ENCODE assay signal across 23 cellular contexts in genomic region chr6:155165029-155165710, GRCh38.
"Had no signal": no experiment of that assay in that cellular context is flagged by ENCODE, and none has a peak within 500 bp of the region (broad histone marks: within the 10 kb centered on the region; RNA-seq: fewer than 3 reads in every experiment).

No MANE protein-coding gene starts in this region.

- H3K9me3 Mint-ChIP-seq: immature natural killer cell had no signal

- H3K27me3 ChIP-seq: esophagus muscularis mucosa, hepatocyte, left lung, upper lobe of left lung had no signal

- H3K4me3 ChIP-seq: esophagus muscularis mucosa, hepatocyte, left lung, lung, thoracic aorta, upper lobe of left lung had no signal

- H2AFZ ChIP-seq: hepatocyte had no signal

- H3K27ac ChIP-seq: esophagus muscularis mucosa, hepatocyte, left lung, thoracic aorta, upper lobe of left lung, WERI-Rb-1 had no signal

- ATAC-seq: left lung; naive thymus-derived CD4-positive, alpha-beta T cell; stimulated activated naive B cell treated with anti-CD40 and anti-IgM and Interleukin-4, amounts not matched to agents 10 μg/mL and 1 μg/mL and 100 μg/mL, for 72 hours had no signal

- DNase-seq: activated CD4-positive, alpha-beta memory T cell treated with anti-CD3 and anti-CD28 coated beads for 36 hours; activated CD4-positive, alpha-beta T cell treated with anti-CD3 and anti-CD28 coated beads for 1 hour; activated gamma-delta T cell; activated naive CD4-positive, alpha-beta T cell treated with anti-CD3 and anti-CD28 coated beads, Interleukin-2, amount 50 U/mL, for 16 hours; aorta; dermis blood vessel endothelial cell; effector CD8-positive, alpha-beta T cell; glutamatergic neuron; immature natural killer cell; kidney glomerular epithelial cell; left lung; naive thymus-derived CD4-positive, alpha-beta T cell; stimulated activated CD4-positive, alpha-beta T cell treated with anti-CD3 and anti-CD28 coated beads, Interleukin-2, amount 100 ng/mL, for 48 hours; stimulated activated CD8-positive, alpha-beta memory T cell treated with anti-CD3 and anti-CD28 coated beads, Interleukin-4, amount 100 ng/mL, for 48 hours; stimulated activated naive B cell treated with anti-CD40 and anti-IgM and Interleukin-4, amounts not matched to agents 10 μg/mL and 1 μg/mL and 100 μg/mL, for 72 hours; upper lobe of left lung; WERI-Rb-1 had no signal

- H3K4me3 Mint-ChIP-seq: activated CD4-positive, alpha-beta memory T cell treated with anti-CD3 and anti-CD28 coated beads for 36 hours; brain; immature natural killer cell; naive thymus-derived CD4-positive, alpha-beta T cell; stimulated activated naive B cell treated with anti-CD40 and anti-IgM and Interleukin-4, amounts not matched to agents 10 μg/mL and 1 μg/mL and 100 μg/mL, for 72 hours had no signal

- H3K9me3 ChIP-seq: esophagus muscularis mucosa, left lung, thoracic aorta, upper lobe of left lung had no signal

- H3K4me1 Mint-ChIP-seq: immature natural killer cell had no signal

- H3K36me3 ChIP-seq: left lung, upper lobe of left lung had no signal

- H3K4me1 ChIP-seq: left lung, upper lobe of left lung had no signal

- H3K27me3 Mint-ChIP-seq: activated CD4-positive, alpha-beta memory T cell treated with anti-CD3 and anti-CD28 coated beads for 36 hours; brain; naive thymus-derived CD4-positive, alpha-beta T cell; progenitor cell of endocrine pancreas; stimulated activated naive B cell treated with anti-CD40 and anti-IgM and Interleukin-4, amounts not matched to agents 10 μg/mL and 1 μg/mL and 100 μg/mL, for 72 hours had no signal

- H3K36me3 Mint-ChIP-seq: immature natural killer cell; stimulated activated naive B cell treated with anti-CD40 and anti-IgM and Interleukin-4, amounts not matched to agents 10 μg/mL and 1 μg/mL and 100 μg/mL, for 72 hours had no signal

- H3K4me2 ChIP-seq: hepatocyte had no signal

- H3K27ac Mint-ChIP-seq: activated CD4-positive, alpha-beta memory T cell treated with anti-CD3 and anti-CD28 coated beads for 36 hours; brain; immature natural killer cell; naive thymus-derived CD4-positive, alpha-beta T cell; progenitor cell of endocrine pancreas; stimulated activated naive B cell treated with anti-CD40 and anti-IgM and Interleukin-4, amounts not matched to agents 10 μg/mL and 1 μg/mL and 100 μg/mL, for 72 hours had no signal

- H3K79me2 ChIP-seq: hepatocyte had no signal
